2 cellular contexts compared by ENCODE assay signal in the genomic region with DNA sequence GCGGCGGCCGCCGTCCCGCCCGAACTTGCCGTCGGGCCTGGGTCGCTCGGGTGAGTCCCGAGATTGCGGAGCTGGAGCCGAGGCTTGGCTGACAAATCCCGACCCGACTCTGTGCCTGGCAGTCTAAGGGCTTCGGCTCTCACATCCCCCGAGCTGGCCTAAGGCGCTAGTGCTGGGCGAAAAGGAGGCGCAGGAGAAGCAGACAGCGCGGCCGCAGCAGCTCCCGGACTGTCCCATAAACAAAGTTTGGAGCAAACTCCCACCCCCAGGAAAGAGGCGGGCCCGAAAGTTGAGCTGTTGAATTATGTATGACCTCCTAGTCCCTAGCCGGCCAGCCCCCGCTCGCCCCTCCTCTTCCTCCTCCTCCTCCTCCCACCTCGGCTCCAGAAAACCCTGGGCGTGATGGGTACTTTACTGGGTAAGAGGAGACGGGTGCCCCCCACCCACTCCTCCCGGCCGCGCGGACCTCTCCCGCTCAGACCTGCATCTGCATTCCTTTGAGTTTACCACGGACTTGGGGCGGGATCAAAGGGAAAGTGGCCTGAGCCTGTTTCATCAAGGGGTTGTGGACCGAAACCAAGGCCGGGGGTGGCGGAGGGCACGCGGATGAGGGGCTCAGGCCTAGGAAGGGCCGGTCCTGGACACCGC.
A peak's percentile ranks its signal among the peaks of the same experiment; 100 is the strongest.
TF ChIP-seq lines count a peak whose summit lies in the region.

A gene (minus strand): TSS at position 230 of the 648 bp plus-strand sequence. CDS start 719 bp downstream, outside the sequence.

TF ChIP-seq in Ishikawa, 13 proteins besides CTCF, POLR2A, EP300 and RAD21 (continued from another document):
- TF ChIP-seq, protein P1, sequence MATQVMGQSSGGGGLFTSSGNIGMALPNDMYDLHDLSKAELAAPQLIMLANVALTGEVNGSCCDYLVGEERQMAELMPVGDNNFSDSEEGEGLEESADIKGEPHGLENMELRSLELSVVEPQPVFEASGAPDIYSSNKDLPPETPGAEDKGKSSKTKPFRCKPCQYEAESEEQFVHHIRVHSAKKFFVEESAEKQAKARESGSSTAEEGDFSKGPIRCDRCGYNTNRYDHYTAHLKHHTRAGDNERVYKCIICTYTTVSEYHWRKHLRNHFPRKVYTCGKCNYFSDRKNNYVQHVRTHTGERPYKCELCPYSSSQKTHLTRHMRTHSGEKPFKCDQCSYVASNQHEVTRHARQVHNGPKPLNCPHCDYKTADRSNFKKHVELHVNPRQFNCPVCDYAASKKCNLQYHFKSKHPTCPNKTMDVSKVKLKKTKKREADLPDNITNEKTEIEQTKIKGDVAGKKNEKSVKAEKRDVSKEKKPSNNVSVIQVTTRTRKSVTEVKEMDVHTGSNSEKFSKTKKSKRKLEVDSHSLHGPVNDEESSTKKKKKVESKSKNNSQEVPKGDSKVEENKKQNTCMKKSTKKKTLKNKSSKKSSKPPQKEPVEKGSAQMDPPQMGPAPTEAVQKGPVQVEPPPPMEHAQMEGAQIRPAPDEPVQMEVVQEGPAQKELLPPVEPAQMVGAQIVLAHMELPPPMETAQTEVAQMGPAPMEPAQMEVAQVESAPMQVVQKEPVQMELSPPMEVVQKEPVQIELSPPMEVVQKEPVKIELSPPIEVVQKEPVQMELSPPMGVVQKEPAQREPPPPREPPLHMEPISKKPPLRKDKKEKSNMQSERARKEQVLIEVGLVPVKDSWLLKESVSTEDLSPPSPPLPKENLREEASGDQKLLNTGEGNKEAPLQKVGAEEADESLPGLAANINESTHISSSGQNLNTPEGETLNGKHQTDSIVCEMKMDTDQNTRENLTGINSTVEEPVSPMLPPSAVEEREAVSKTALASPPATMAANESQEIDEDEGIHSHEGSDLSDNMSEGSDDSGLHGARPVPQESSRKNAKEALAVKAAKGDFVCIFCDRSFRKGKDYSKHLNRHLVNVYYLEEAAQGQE (IDR thresholded peaks at IDR 0.05; ENCODE audit: low read depth): no peak
- TF ChIP-seq ZBTB7A (IDR thresholded peaks at IDR 0.05; ENCODE audit: low read depth) (peak; percentile 80; the same call in 1 of the 2 replicates), NFIC (IDR thresholded peaks at IDR 0.05) (peak; percentile 30), CREB1 (IDR thresholded peaks at IDR 0.05; ENCODE audit: low read depth) (no peak), CEBPB (IDR thresholded peaks at IDR 0.05) (no peak; the same call in 1 of the 2 replicates), TCF12 (IDR thresholded peaks at IDR 0.05; ENCODE audit: low read depth) (peak; percentile 67), TEAD4 (IDR thresholded peaks at IDR 0.05) (peak; percentile 63), FOXM1 (IDR thresholded peaks at IDR 0.05; ENCODE audit: borderline replicate concordance, low read depth) (0 out of 2 replicates have a peak, but pooled peaks have one; percentile 4)
- TF ChIP-seq, protein P2, sequence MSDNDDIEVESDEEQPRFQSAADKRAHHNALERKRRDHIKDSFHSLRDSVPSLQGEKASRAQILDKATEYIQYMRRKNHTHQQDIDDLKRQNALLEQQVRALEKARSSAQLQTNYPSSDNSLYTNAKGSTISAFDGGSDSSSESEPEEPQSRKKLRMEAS (IDR thresholded peaks at IDR 0.05): peak; percentile 79

TF ChIP-seq in HepG2, 621 proteins besides CTCF, POLR2A, EP300 and RAD21 (continued from another document and continues in another):
- TF ChIP-seq, protein P3, sequence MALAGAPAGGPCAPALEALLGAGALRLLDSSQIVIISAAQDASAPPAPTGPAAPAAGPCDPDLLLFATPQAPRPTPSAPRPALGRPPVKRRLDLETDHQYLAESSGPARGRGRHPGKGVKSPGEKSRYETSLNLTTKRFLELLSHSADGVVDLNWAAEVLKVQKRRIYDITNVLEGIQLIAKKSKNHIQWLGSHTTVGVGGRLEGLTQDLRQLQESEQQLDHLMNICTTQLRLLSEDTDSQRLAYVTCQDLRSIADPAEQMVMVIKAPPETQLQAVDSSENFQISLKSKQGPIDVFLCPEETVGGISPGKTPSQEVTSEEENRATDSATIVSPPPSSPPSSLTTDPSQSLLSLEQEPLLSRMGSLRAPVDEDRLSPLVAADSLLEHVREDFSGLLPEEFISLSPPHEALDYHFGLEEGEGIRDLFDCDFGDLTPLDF (CRISPR knock-in tag; IDR thresholded peaks at IDR 0.05): no peak
- TF ChIP-seq, protein P4, sequence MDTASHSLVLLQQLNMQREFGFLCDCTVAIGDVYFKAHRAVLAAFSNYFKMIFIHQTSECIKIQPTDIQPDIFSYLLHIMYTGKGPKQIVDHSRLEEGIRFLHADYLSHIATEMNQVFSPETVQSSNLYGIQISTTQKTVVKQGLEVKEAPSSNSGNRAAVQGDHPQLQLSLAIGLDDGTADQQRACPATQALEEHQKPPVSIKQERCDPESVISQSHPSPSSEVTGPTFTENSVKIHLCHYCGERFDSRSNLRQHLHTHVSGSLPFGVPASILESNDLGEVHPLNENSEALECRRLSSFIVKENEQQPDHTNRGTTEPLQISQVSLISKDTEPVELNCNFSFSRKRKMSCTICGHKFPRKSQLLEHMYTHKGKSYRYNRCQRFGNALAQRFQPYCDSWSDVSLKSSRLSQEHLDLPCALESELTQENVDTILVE (CRISPR knock-in tag; IDR thresholded peaks at IDR 0.05): peak; percentile 34
- TF ChIP-seq, protein P5, sequence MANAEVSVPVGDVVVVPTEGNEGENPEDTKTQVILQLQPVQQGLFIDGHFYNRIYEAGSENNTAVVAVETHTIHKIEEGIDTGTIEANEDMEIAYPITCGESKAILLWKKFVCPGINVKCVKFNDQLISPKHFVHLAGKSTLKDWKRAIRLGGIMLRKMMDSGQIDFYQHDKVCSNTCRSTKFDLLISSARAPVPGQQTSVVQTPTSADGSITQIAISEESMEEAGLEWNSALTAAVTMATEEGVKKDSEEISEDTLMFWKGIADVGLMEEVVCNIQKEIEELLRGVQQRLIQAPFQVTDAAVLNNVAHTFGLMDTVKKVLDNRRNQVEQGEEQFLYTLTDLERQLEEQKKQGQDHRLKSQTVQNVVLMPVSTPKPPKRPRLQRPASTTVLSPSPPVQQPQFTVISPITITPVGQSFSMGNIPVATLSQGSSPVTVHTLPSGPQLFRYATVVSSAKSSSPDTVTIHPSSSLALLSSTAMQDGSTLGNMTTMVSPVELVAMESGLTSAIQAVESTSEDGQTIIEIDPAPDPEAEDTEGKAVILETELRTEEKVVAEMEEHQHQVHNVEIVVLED (CRISPR knock-in tag; IDR thresholded peaks at IDR 0.05; ENCODE audit: borderline replicate concordance): 0 out of 2 replicates have a peak, but pooled peaks have one; percentile 31
- TF ChIP-seq, protein P6, sequence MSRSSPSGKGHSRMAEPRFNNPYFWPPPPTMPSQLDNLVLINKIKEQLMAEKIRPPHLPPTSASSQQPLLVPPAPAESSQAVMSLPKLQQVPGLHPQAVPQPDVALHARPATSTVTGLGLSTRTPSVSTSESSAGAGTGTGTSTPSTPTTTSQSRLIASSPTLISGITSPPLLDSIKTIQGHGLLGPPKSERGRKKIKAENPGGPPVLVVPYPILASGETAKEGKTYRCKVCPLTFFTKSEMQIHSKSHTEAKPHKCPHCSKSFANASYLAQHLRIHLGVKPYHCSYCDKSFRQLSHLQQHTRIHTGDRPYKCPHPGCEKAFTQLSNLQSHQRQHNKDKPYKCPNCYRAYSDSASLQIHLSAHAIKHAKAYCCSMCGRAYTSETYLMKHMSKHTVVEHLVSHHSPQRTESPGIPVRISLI (CRISPR knock-in tag; IDR thresholded peaks at IDR 0.05; ENCODE audit: borderline replicate concordance): 0 out of 2 replicates have a peak, but pooled peaks have one; percentile 14
- TF ChIP-seq RFXAP (CRISPR knock-in tag; IDR thresholded peaks at IDR 0.05; ENCODE audit: borderline replicate concordance) (no peak; the same call in 1 of the 2 replicates), KDM3A (CRISPR knock-in tag; IDR thresholded peaks at IDR 0.05; ENCODE audit: low read depth) (0 out of 2 replicates have a peak, but pooled peaks have one; percentile 25), ARNTL (CRISPR knock-in tag; IDR thresholded peaks at IDR 0.05) (no peak; the same call in 1 of the 2 replicates), TARDBP (CRISPR knock-in tag; IDR thresholded peaks at IDR 0.05) (peak; percentile 47), ZBTB21 (CRISPR knock-in tag; IDR thresholded peaks at IDR 0.05) (no peak), TAF15 (IDR thresholded peaks at IDR 0.05; ENCODE audit: low read depth, low read length, poor library complexity, severe bottlenecking) (no peak), FOSL2 (CRISPR knock-in tag; IDR thresholded peaks at IDR 0.05) (peak; percentile 35; the same call in 1 of the 2 replicates), ZNF724P (CRISPR knock-in tag; IDR thresholded peaks at IDR 0.05; ENCODE audit: borderline replicate concordance) (0 out of 2 replicates have a peak, but pooled peaks have one; percentile 51), ZNF644 (CRISPR knock-in tag; IDR thresholded peaks at IDR 0.05; ENCODE audit: low read depth) (no peak), NONO (IDR thresholded peaks at IDR 0.05) (no peak), NONO (CRISPR knock-in tag; conservative IDR thresholded peaks at IDR 0.05) (peak; percentile 78), YEATS2 (CRISPR knock-in tag; IDR thresholded peaks at IDR 0.05; ENCODE audit: borderline replicate concordance) (peak; percentile 73; the same call in 1 of the 2 replicates), ZNF225 (CRISPR knock-in tag; IDR thresholded peaks at IDR 0.05) (no peak), PAWR (CRISPR knock-in tag; IDR thresholded peaks at IDR 0.05; ENCODE audit: borderline replicate concordance) (0 out of 2 replicates have a peak, but pooled peaks have one; percentile 64), MEIS2 (CRISPR knock-in tag; IDR thresholded peaks at IDR 0.05) (peak; percentile 20), ZNF501 (CRISPR knock-in tag; IDR thresholded peaks at IDR 0.05) (peak; percentile 14), FOXA1 (IDR thresholded peaks at IDR 0.05) (no peak), FOXA1 (CRISPR knock-in tag; IDR thresholded peaks at IDR 0.05) (peak; percentile 29; the same call in 1 of the 2 replicates), RNF2 (conservative IDR thresholded peaks at IDR 0.05; ENCODE audit: low read depth) (peak; percentile 43; the same call in 1 of the 2 replicates), U2AF2 (IDR thresholded peaks at IDR 0.05; ENCODE audit: low read depth, low read length) (no peak), ZNF292 (CRISPR knock-in tag; IDR thresholded peaks at IDR 0.05; ENCODE audit: borderline replicate concordance, low read depth) (0 out of 2 replicates have a peak, but pooled peaks have one; percentile 33), SP140L (CRISPR knock-in tag; IDR thresholded peaks at IDR 0.05; ENCODE audit: borderline replicate concordance) (0 out of 2 replicates have a peak, but pooled peaks have one; percentile 41), ZNF136 (CRISPR knock-in tag; IDR thresholded peaks at IDR 0.05; ENCODE audit: low read depth) (peak; percentile 76; the same call in 1 of the 2 replicates), SAP130 (CRISPR knock-in tag; IDR thresholded peaks at IDR 0.05; ENCODE audit: low read depth) (peak; percentile 63; the same call in 1 of the 2 replicates), ATRX (CRISPR knock-in tag; IDR thresholded peaks at IDR 0.05; ENCODE audit: borderline replicate concordance) (no peak), ZNF749 (CRISPR knock-in tag; IDR thresholded peaks at IDR 0.05; ENCODE audit: borderline replicate concordance) (peak; percentile 82; the same call in 1 of the 2 replicates)
- TF ChIP-seq, protein P7, sequence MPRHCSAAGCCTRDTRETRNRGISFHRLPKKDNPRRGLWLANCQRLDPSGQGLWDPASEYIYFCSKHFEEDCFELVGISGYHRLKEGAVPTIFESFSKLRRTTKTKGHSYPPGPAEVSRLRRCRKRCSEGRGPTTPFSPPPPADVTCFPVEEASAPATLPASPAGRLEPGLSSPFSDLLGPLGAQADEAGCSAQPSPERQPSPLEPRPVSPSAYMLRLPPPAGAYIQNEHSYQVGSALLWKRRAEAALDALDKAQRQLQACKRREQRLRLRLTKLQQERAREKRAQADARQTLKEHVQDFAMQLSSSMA (CRISPR knock-in tag; IDR thresholded peaks at IDR 0.05): peak; percentile 37; the same call in 1 of the 2 replicates
- TF ChIP-seq, protein P8, sequence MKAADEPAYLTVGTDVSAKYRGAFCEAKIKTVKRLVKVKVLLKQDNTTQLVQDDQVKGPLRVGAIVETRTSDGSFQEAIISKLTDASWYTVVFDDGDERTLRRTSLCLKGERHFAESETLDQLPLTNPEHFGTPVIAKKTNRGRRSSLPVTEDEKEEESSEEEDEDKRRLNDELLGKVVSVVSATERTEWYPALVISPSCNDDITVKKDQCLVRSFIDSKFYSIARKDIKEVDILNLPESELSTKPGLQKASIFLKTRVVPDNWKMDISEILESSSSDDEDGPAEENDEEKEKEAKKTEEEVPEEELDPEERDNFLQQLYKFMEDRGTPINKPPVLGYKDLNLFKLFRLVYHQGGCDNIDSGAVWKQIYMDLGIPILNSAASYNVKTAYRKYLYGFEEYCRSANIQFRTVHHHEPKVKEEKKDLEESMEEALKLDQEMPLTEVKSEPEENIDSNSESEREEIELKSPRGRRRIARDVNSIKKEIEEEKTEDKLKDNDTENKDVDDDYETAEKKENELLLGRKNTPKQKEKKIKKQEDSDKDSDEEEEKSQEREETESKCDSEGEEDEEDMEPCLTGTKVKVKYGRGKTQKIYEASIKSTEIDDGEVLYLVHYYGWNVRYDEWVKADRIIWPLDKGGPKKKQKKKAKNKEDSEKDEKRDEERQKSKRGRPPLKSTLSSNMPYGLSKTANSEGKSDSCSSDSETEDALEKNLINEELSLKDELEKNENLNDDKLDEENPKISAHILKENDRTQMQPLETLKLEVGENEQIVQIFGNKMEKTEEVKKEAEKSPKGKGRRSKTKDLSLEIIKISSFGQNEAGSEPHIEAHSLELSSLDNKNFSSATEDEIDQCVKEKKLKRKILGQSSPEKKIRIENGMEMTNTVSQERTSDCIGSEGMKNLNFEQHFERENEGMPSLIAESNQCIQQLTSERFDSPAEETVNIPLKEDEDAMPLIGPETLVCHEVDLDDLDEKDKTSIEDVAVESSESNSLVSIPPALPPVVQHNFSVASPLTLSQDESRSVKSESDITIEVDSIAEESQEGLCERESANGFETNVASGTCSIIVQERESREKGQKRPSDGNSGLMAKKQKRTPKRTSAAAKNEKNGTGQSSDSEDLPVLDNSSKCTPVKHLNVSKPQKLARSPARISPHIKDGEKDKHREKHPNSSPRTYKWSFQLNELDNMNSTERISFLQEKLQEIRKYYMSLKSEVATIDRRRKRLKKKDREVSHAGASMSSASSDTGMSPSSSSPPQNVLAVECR (CRISPR knock-in tag; IDR thresholded peaks at IDR 0.05; ENCODE audit: borderline replicate concordance): peak; percentile 71; the same call in 1 of the 2 replicates
- TF ChIP-seq, protein P9, sequence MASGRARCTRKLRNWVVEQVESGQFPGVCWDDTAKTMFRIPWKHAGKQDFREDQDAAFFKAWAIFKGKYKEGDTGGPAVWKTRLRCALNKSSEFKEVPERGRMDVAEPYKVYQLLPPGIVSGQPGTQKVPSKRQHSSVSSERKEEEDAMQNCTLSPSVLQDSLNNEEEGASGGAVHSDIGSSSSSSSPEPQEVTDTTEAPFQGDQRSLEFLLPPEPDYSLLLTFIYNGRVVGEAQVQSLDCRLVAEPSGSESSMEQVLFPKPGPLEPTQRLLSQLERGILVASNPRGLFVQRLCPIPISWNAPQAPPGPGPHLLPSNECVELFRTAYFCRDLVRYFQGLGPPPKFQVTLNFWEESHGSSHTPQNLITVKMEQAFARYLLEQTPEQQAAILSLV (CRISPR knock-in tag; IDR thresholded peaks at IDR 0.05; ENCODE audit: borderline replicate concordance): 0 out of 2 replicates have a peak, but pooled peaks have one; percentile 15
- TF ChIP-seq, protein P10, sequence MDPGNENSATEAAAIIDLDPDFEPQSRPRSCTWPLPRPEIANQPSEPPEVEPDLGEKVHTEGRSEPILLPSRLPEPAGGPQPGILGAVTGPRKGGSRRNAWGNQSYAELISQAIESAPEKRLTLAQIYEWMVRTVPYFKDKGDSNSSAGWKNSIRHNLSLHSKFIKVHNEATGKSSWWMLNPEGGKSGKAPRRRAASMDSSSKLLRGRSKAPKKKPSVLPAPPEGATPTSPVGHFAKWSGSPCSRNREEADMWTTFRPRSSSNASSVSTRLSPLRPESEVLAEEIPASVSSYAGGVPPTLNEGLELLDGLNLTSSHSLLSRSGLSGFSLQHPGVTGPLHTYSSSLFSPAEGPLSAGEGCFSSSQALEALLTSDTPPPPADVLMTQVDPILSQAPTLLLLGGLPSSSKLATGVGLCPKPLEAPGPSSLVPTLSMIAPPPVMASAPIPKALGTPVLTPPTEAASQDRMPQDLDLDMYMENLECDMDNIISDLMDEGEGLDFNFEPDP (CRISPR knock-in tag; conservative IDR thresholded peaks at IDR 0.05): no peak
